ENCODE assay signal across 8 cellular contexts in genomic region chr3:172750069-172750367, GRCh38. TPM values are rescaled to one million over a fixed set of nuclear protein-coding genes. Genes with fewer than 3 reads are reported as not detected.
DNase-seq lines count a peak whose midpoint lies in the region; ATAC-seq and TF ChIP-seq lines count a peak whose summit lies in the region.

No MANE protein-coding gene starts in this region.

- H3K27me3 Mint-ChIP-seq in activated naive CD4-positive, alpha-beta T cell treated with anti-CD3 and anti-CD28 coated beads, Interleukin-2, amount 50 U/mL, for 24 hours, result no peaks in the 10 kb centered on the region

- TF ChIP-seq POLR2A in vagina (IDR thresholded peaks at IDR 0.05), result no peak

- H3K36me3 Mint-ChIP-seq in activated naive CD4-positive, alpha-beta T cell treated with anti-CD3 and anti-CD28 coated beads, Interleukin-2, amount 50 U/mL, for 24 hours, result no peaks in the 10 kb centered on the region

- no peak for DNase-seq in activated naive CD4-positive, alpha-beta T cell treated with anti-CD3 and anti-CD28 coated beads, Interleukin-2, amount 50 U/mL, for 16 hours
- DNase-seq in astrocyte of the cerebellum (ENCODE audit: low read depth) (no peak), lung (ENCODE audit: low spot score) (no peak), vagina (ENCODE audit: extremely low spot score in 2 of 2) (no peak), OCI-M2 (lab: John Stamatoyannopoulos, UW; ENCODE audit: unreplicated experiment) (no peak), DMS 273 treated with DMSO at 0.1 percent for 48 hours (lab: John Stamatoyannopoulos, UW) (no peak)

- peaks cover 16% of the 10 kb centered on the region for H3K4me1 Mint-ChIP-seq in activated naive CD4-positive, alpha-beta T cell treated with anti-CD3 and anti-CD28 coated beads, Interleukin-2, amount 50 U/mL, for 24 hours

- H3K4me3 Mint-ChIP-seq in activated naive CD4-positive, alpha-beta T cell treated with anti-CD3 and anti-CD28 coated beads, Interleukin-2, amount 50 U/mL, for 24 hours, result peak overlapping the region; percentile 98

- no peaks in the 10 kb centered on the region for H3K36me3 ChIP-seq in lung (ENCODE audit: control insufficient read depth in 2 of 2, insufficient read depth in 2 of 2, low read length in 2 of 2)
- H3K36me3 ChIP-seq in vagina, result no peaks in the 10 kb centered on the region

- H3K9me3 ChIP-seq in lung (ENCODE audit: control insufficient read depth in 2 of 2, insufficient read depth in 1 of 2, low read length in 1 of 2) (no peaks in the 10 kb centered on the region), vagina (no peaks in the 10 kb centered on the region)

- intact Hi-C loops in vagina (cut with DNase I), result no loop called here

- no peaks in the 10 kb centered on the region for H3K9me3 Mint-ChIP-seq in activated naive CD4-positive, alpha-beta T cell treated with anti-CD3 and anti-CD28 coated beads, Interleukin-2, amount 50 U/mL, for 24 hours

- H3K27me3 ChIP-seq in lung (ENCODE audit: control insufficient read depth, insufficient read depth) (no peaks in the 10 kb centered on the region), vagina (no peaks in the 10 kb centered on the region)

- TF ChIP-seq CTCF in astrocyte of the cerebellum (IDR thresholded peaks at IDR 0.05; ENCODE audit: low read depth, low read length, missing control alignments) (no peak), lung (IDR thresholded peaks at IDR 0.05; ENCODE audit: control extremely low read depth, extremely low read depth) (no peak), vagina (IDR thresholded peaks at IDR 0.05) (no peak)

- peak overlapping the region; percentile 94 for H3K4me3 ChIP-seq in astrocyte of the cerebellum (ENCODE audit: low read depth, low read length)
- no peak overlapping the region for H3K4me3 ChIP-seq in lung
- H3K4me3 ChIP-seq in vagina, result peak overlapping the region; percentile 65 to 76

- H3K27ac Mint-ChIP-seq in activated naive CD4-positive, alpha-beta T cell treated with anti-CD3 and anti-CD28 coated beads, Interleukin-2, amount 50 U/mL, for 24 hours, result peak overlapping the region; percentile 94

- H3K27ac ChIP-seq in lung (ENCODE audit: low read depth in 1 of 2, low read length in 1 of 2) (peak overlapping the region; percentile 68 to 77), vagina (peak overlapping the region; percentile 49)

- in situ Hi-C loops in astrocyte of the cerebellum (cut with HindIII; ENCODE audit: low sequenced_read_pairs), result no loop called here

- H3K4me1 ChIP-seq in lung (ENCODE audit: control insufficient read depth in 2 of 2, insufficient read depth in 2 of 2, low read length in 2 of 2) (no peaks in the 10 kb centered on the region), vagina (peaks cover 19% of the 10 kb centered on the region)

- ATAC-seq in lung (ENCODE audit: insufficient read depth, low FRiP score) (no peak), GM19035 (IDR thresholded peaks at IDR 0.05; ENCODE audit: unreplicated experiment) (no peak)

- 12 to 20% methylated on average over 9 of the region's 9 CpGs for WGBS in lung, 2 donors

RNA-seq across cellular contexts. Expression of gene ECT2, which starts 0.5 kb away (rescaled TPM):
- total RNA-seq in lung, result 10 to 100 TPM; 10.9 to 19.5 TPM
- 1 to 10 TPM; 4.2 to 6.0 TPM for polyA plus RNA-seq in lung
- 6.4 TPM for total RNA-seq in vagina

RNA-seq across cellular contexts. Expression of gene NCEH1, which starts 39.2 kb away (rescaled TPM):
- total RNA-seq in lung (10 to 100 TPM in 1 of 2 donors, 1 to 10 TPM in 1; 8.1 to 52.1 TPM), vagina (7.4 TPM)
- 10 to 100 TPM in 1 of 2 donors, 1 to 10 TPM in 1; 6.3 to 13.1 TPM for polyA plus RNA-seq in lung
